Comparison of ENCODE assay signal across 8 cellular contexts in genomic region chr21:34075760-34076159, GRCh38. TPM values are rescaled to one million over a fixed set of nuclear protein-coding genes. Genes with fewer than 3 reads are reported as not detected.
DNase-seq lines count a peak whose midpoint lies in the region; ATAC-seq and TF ChIP-seq lines count a peak whose summit lies in the region.
"Had no signal": no experiment of that assay in that cellular context is flagged by ENCODE, and none has a peak within 500 bp of the region (broad histone marks: within the 10 kb centered on the region; RNA-seq: fewer than 3 reads in every experiment).

No MANE protein-coding gene starts in this region.

- peak overlapping the region in 1 of 2 donors; percentile 2 for H3K4me3 Mint-ChIP-seq in CD14-positive monocyte

- H3K27me3 ChIP-seq in GM23248 (replicated peaks; ENCODE audit: insufficient read depth) (no peaks in the 10 kb centered on the region), esophagus squamous epithelium (no peaks in the 10 kb centered on the region), skeletal muscle tissue (ENCODE audit: control insufficient read depth in 3 of 3, insufficient read depth in 3 of 3, low read length in 3 of 3) (no peaks in the 10 kb centered on the region)
- H3K27me3 ChIP-seq: Peyer's patch had no signal

- peaks cover 34% of the 10 kb centered on the region for H3K4me1 ChIP-seq in GM23248 (ENCODE audit: insufficient read depth)
- peaks cover 13 to 67% (median 28%) of the 10 kb centered on the region in 3 donors for H3K4me1 ChIP-seq in esophagus squamous epithelium
- peaks cover 30 to 35% (median 31%) of the 10 kb centered on the region in 3 donors for H3K4me1 ChIP-seq in skeletal muscle tissue (ENCODE audit: control insufficient read depth in 3 of 3, insufficient read depth in 3 of 3, low read length in 3 of 3)

- ATAC-seq in left colon = no peak

- H3K4me1 Mint-ChIP-seq in CD14-positive monocyte = peaks cover 50% of the 10 kb centered on the region

- H3K27me3 Mint-ChIP-seq in CD14-positive monocyte (ENCODE audit: low read depth in 3 of 3) = peaks cover 0 to 3% (median 3%) of the 10 kb centered on the region in 3 donors

- peaks cover 14% of the 10 kb centered on the region; the same call in 1 of the 2 replicates for H3F3A ChIP-seq in GM23248 (ENCODE audit: insufficient read depth)

- TF ChIP-seq CTCF in esophagus squamous epithelium (IDR thresholded peaks at IDR 0.05) = no peak
- TF ChIP-seq CTCF in CD14-positive monocyte (IDR thresholded peaks at IDR 0.05) = no peak

- 16 to 17% methylated on average over 7 of the region's 7 CpGs for WGBS in GM23248 (ENCODE audit: low coverage in 1 of 2, low lambda C conversion rate in 2 of 2, missing lambda C conversion rate in 2 of 2), 2 experiments
- 43 to 47% methylated on average over 7 of the region's 7 CpGs for WGBS in esophagus squamous epithelium, 2 donors

- peaks cover 30 to 35% of the 10 kb centered on the region in 2 donors for H3K36me3 Mint-ChIP-seq in CD14-positive monocyte

- H3K27ac ChIP-seq in GM23248 (peak overlapping the region; percentile 23), esophagus squamous epithelium (no peak overlapping the region), skeletal muscle tissue (ENCODE audit: low read depth, low read length) (no peak overlapping the region)
- H3K27ac ChIP-seq: Peyer's patch had no signal

- peaks cover 66% of the 10 kb centered on the region for H3K79me2 ChIP-seq in GM23248 (ENCODE audit: insufficient read depth)

- 0 out of 2 replicates have a peak, but pooled peaks cover 4% of the 10 kb centered on the region for H4K20me1 ChIP-seq in GM23248 (ENCODE audit: insufficient read depth)

- peak overlapping the region; percentile 80 for H3K9ac ChIP-seq in GM23248
- H3K9ac ChIP-seq in skeletal muscle tissue (ENCODE audit: low read depth in 1 of 3, low read length in 3 of 3) = no peak overlapping the region

- peak overlapping the region; percentile 90 for H3K4me2 ChIP-seq in GM23248 (ENCODE audit: unreplicated experiment)

- in situ Hi-C loops in GM23248 (cut with MboI) (no loop called here), SK-MEL-5 (cut with HindIII; ENCODE audit: low pct_unique_long_range_greater_than_20kb, low sequenced_read_pairs) (no loop called here)

- DNase-seq in GM23248 (peak; percentile 49), SK-MEL-5 (ENCODE audit: low read depth, low spot score) (peak; percentile 16), esophagus squamous epithelium (lab: John Stamatoyannopoulos, UW) (no peak), left colon (no peak), retina (no peak), CD14-positive monocyte (ENCODE audit: low spot score) (no peak)
- DNase-seq: Peyer's patch had no signal

- H3K27ac Mint-ChIP-seq in CD14-positive monocyte = no peak overlapping the region

- intact Hi-C loops in esophagus squamous epithelium (cut with DNase I) (loop anchor here (10.0 kb wide), 1 partner anchor 131 kb away; no protein-coding TSS in a partner anchor), left colon (cut with DNase I, micrococcal nuclease) (no loop called here), CD14-positive monocyte (cut with micrococcal nuclease) (loop anchor here in 1 of 2 donors (5.0 kb wide), 1 partner anchor 138 kb away; no protein-coding TSS in a partner anchor)

- H3K36me3 ChIP-seq in GM23248 (ENCODE audit: low read depth) (no peaks in the 10 kb centered on the region), esophagus squamous epithelium (no peaks in the 10 kb centered on the region), skeletal muscle tissue (ENCODE audit: control insufficient read depth in 3 of 3, insufficient read depth in 3 of 3, low read length in 3 of 3) (peaks cover 0 to 5% (median 0%) of the 10 kb centered on the region in 3 donors)

- H3K9me3 Mint-ChIP-seq in CD14-positive monocyte = peaks cover 0 to under 1% (median 0%) of the 10 kb centered on the region in 7 donors

- H2AFZ ChIP-seq in GM23248 = peak overlapping the region; percentile 34

- H3K4me3 ChIP-seq in GM23248 = peak overlapping the region; percentile 77
- peak overlapping the region in 3 of 4 donors; percentile 8 to 95 (median 75) for H3K4me3 ChIP-seq in esophagus squamous epithelium
- H3K4me3 ChIP-seq in skeletal muscle tissue (ENCODE audit: low read length in 3 of 3) = peak overlapping the region in 2 of 3 donors; percentile 22 to 87

- H3K9me3 ChIP-seq in GM23248 (ENCODE audit: low read depth) (no peaks in the 10 kb centered on the region), esophagus squamous epithelium (no peaks in the 10 kb centered on the region), skeletal muscle tissue (ENCODE audit: control insufficient read depth in 3 of 3, low read length in 3 of 3) (no peaks in the 10 kb centered on the region)
- H3K9me3 ChIP-seq: Peyer's patch had no signal

- H3K9me2 ChIP-seq in GM23248 (ENCODE audit: insufficient read depth) = no peaks in the 10 kb centered on the region

- no peak for TF ChIP-seq POLR2A in esophagus squamous epithelium (IDR thresholded peaks at IDR 0.05)

RNA-seq across cellular contexts. Expression of gene MRPS6, which starts 2.4 kb away (rescaled TPM):
- total RNA-seq in GM23248 (2014; rRNA removed; shearing (Covaris generic)) = 10.0 and 13.7 TPM in 2 replicates
- polyA plus RNA-seq in GM23248 (2016; fragmentation: Nextera tagmentation; extraction: Ambion mirVana) (83.5 and 83.9 TPM in 2 replicates), CD14-positive monocyte (100 to 1,000 TPM; 101 to 124 TPM)
- total RNA-seq in SK-MEL-5 (2014; rRNA removed; shearing (Covaris generic)) = 6.2 and 12.1 TPM in 2 replicates
- 22.2 and 31.0 TPM in 2 replicates for polyA plus RNA-seq in SK-MEL-5 (2015; cell fraction: cytosol; rRNA removed)
- polyA plus RNA-seq in SK-MEL-5 (2015; cell fraction: nucleus; rRNA removed) = 8.2 and 13.0 TPM in 2 replicates
- total RNA-seq in esophagus squamous epithelium (10 to 100 TPM; 13.4 to 32.2 (median 20.1) TPM), skeletal muscle tissue (18.8 TPM), left colon (10 to 100 TPM; 42.3 to 54.7 TPM)

RNA-seq across cellular contexts. Expression of gene SLC5A3, which starts 2.4 kb away (rescaled TPM):
- total RNA-seq in GM23248 (2014; rRNA removed; shearing (Covaris generic)) = 9.5 and 10.8 TPM in 2 replicates
- 2.6 and 3.0 TPM in 2 replicates for polyA plus RNA-seq in GM23248 (2016; fragmentation: Nextera tagmentation; extraction: Ambion mirVana)
- 8.6 and 9.1 TPM in 2 replicates for total RNA-seq in SK-MEL-5 (2014; rRNA removed; shearing (Covaris generic))
- 4.0 and 5.7 TPM in 2 replicates for polyA plus RNA-seq in SK-MEL-5 (2015; cell fraction: cytosol; rRNA removed)
- polyA plus RNA-seq in SK-MEL-5 (2015; cell fraction: nucleus; rRNA removed) = 29.6 and 35.2 TPM in 2 replicates
- total RNA-seq in esophagus squamous epithelium = 10 to 100 TPM in 2 of 4 donors, 1 to 10 TPM in 2; 9.0 to 20.0 (median 11.4) TPM
- total RNA-seq in skeletal muscle tissue = 21.4 TPM
- total RNA-seq in left colon = 10 to 100 TPM; 14.6 to 19.2 TPM
- 1 to 10 TPM; 1.2 to 1.6 TPM for polyA plus RNA-seq in CD14-positive monocyte

Comparison
In these comparisons a context has a peak if more than half of its experiments do, and no peak if none do; other contexts are left out.
1. DNase-seq: peak in GM23248 (single experiment) and SK-MEL-5 (single experiment); none in esophagus squamous epithelium (single experiment), left colon (0 of 2), retina (single experiment) and CD14-positive monocyte (single experiment).
2. Peak in every context shown above with its lines, with median percentiles within 50 percentile points of each other: H3K4me3 ChIP-seq.